In genomic region chr10:46077141-46077554, GRCh38 we compare ENCODE assay signal across 2 cellular contexts.
A peak's percentile ranks its signal among the peaks of the same experiment; 100 is the strongest.
TF ChIP-seq lines count a peak whose summit lies in the region.

No MANE protein-coding gene starts in this region.

TF ChIP-seq in IMR-90, 13 proteins besides CTCF, POLR2A, EP300 and RAD21:
- TF ChIP-seq CEBPB (IDR thresholded peaks at IDR 0.05; ENCODE audit: low read depth, low read length) = peak; percentile 44
- TF ChIP-seq MXI1 (IDR thresholded peaks at IDR 0.05; ENCODE audit: borderline replicate concordance, low read depth, low read length) = no peak

TF ChIP-seq in HepG2, 621 proteins besides CTCF, POLR2A, EP300 and RAD21:
- 0 out of 2 replicates have a peak, but pooled peaks have one; percentile 53 for TF ChIP-seq ZNF292 (CRISPR knock-in tag; IDR thresholded peaks at IDR 0.05; ENCODE audit: borderline replicate concordance, low read depth)
- TF ChIP-seq ZNF446 (CRISPR knock-in tag; IDR thresholded peaks at IDR 0.05) = no peak
- TF ChIP-seq CEBPG (CRISPR knock-in tag; IDR thresholded peaks at IDR 0.05) = 0 out of 2 replicates have a peak, but pooled peaks have one; percentile 12
